In genomic region chr11:132056689-132057088, GRCh38 we compare ENCODE assay signal across 12 cellular contexts.
DNase-seq lines count a peak whose midpoint lies in the region; ATAC-seq lines count a peak whose summit lies in the region.
"Had no signal": no experiment of that assay in that cellular context is flagged by ENCODE, and none has a peak within 500 bp of the region (broad histone marks: within the 10 kb centered on the region; RNA-seq: fewer than 3 reads in every experiment).

No MANE protein-coding gene starts in this region.

- ATAC-seq in GM19452 (IDR thresholded peaks at IDR 0.05; ENCODE audit: unreplicated experiment) (no peak), HG03565 (IDR thresholded peaks at IDR 0.05; ENCODE audit: unreplicated experiment) (no peak), GM21529 (IDR thresholded peaks at IDR 0.05; ENCODE audit: unreplicated experiment) (no peak)
- ATAC-seq: activated T-cell treated with anti-CD3 and anti-CD28 coated beads, Interleukin-2, amount 50 U/mL, for 4 hours; psoas muscle had no signal

- H3K9ac ChIP-seq in skeletal muscle satellite cell (ENCODE audit: low read depth, low read length): peak overlapping the region; percentile 73

- H3K4me1 ChIP-seq in SJSA1 (replicated peaks) (peaks cover 72% of the 10 kb centered on the region), skeletal muscle satellite cell (ENCODE audit: control insufficient read depth, insufficient read depth, low read length) (peaks cover 96% of the 10 kb centered on the region)
- H3K4me1 ChIP-seq: psoas muscle had no signal

- no peaks in the 10 kb centered on the region for H3K9me3 ChIP-seq in SJSA1 (replicated peaks)
- no peaks in the 10 kb centered on the region for H3K9me3 ChIP-seq in skeletal muscle satellite cell (replicated peaks; ENCODE audit: low read length)
- H3K9me3 ChIP-seq: psoas muscle had no signal

- H3K36me3 ChIP-seq in SJSA1 (no peaks in the 10 kb centered on the region), skeletal muscle satellite cell (ENCODE audit: insufficient read depth, low read length) (no peaks in the 10 kb centered on the region)

- peak; percentile 71 for DNase-seq in H4 (ENCODE audit: low spot score)
- DNase-seq in SJSA1 (ENCODE audit: low read depth in 1 of 2, low spot score in 2 of 2): peak; percentile 66 to 85
- DNase-seq in fibroblast of peridontal ligament (ENCODE audit: extremely low read depth): peak; percentile 65
- DNase-seq: activated B cell treated with CpG ODN at 0.5 μM for 24 hours; activated T-cell treated with anti-CD3 and anti-CD28 coated beads, Interleukin-2, amount 50 U/mL, for 4 hours; Calu3; NCI-H526; psoas muscle had no signal

- peak overlapping the region; percentile 91 for H3K27ac ChIP-seq in SJSA1
- H3K27ac ChIP-seq: psoas muscle had no signal

- H3K4me3 ChIP-seq in SJSA1 (no peak overlapping the region), skeletal muscle satellite cell (ENCODE audit: low read length) (peak overlapping the region; percentile 12)
- H3K4me3 ChIP-seq: psoas muscle had no signal

- H3K4me2 ChIP-seq in skeletal muscle satellite cell (ENCODE audit: low read length): peak overlapping the region; percentile 41

- H3K27me3 ChIP-seq in SJSA1 (replicated peaks): no peaks in the 10 kb centered on the region
- H3K27me3 ChIP-seq in skeletal muscle satellite cell (ENCODE audit: control insufficient read depth, insufficient read depth, low read length): no peaks in the 10 kb centered on the region
